In the genomic region with DNA sequence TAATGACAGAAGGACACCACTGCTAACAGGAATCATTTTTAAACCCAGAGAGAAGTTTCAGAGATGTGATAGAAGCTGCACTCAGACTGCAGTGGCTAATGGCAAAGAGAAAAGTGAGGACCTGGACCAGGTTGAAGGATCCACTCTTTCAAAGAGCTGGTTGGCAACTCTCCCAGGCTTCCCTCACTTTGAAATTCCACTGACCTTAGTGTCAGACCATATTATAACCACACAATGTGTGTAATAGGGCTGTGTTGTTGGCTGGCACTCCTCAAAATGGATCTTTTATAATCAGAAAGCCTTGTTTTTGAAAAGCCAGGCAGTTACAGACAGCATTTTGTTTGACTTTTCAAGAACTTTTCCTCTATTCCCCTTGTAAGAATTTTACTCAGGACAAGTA, we compare ENCODE assay signal across 14 cellular contexts.
A peak's percentile ranks its signal among the peaks of the same experiment; 100 is the strongest.
DNase-seq lines count a peak whose midpoint lies in the region; ATAC-seq and TF ChIP-seq lines count a peak whose summit lies in the region.
"Had no signal": no experiment of that assay in that cellular context is flagged by ENCODE, and none has a peak within 500 bp of the region (broad histone marks: within the 10 kb centered on the region; RNA-seq: fewer than 3 reads in every experiment).

No MANE protein-coding gene starts in this region.

- no peaks in the 10 kb centered on the region for H4K20me1 ChIP-seq in IMR-90 (ENCODE audit: insufficient read depth, low read length)

- H3K14ac ChIP-seq in IMR-90 (replicated peaks; ENCODE audit: low read depth, low read length) = no peak overlapping the region

- no peak overlapping the region for H2AFZ ChIP-seq in IMR-90 (replicated peaks; ENCODE audit: low read length, poor library complexity)

- H3K56ac ChIP-seq in IMR-90 (ENCODE audit: extremely low read depth, insufficient read depth, low read length) = no peak overlapping the region

- peak; percentile 62 for DNase-seq in AG20443 (ENCODE audit: low spot score)
- DNase-seq in IMR-90 = peak; percentile 73
- DNase-seq in brain microvascular endothelial cell = peak; percentile 61
- peak; percentile 86 for DNase-seq in kidney tubule cell (ENCODE audit: low spot score)
- no peak for DNase-seq in NCI-H2107 treated with DMSO at 0.1 percent for 48 hours (lab: John Stamatoyannopoulos, UW; ENCODE audit: unreplicated experiment)
- no peak for DNase-seq in stomach
- no peak for DNase-seq in DMS153 treated with DMSO at 0.1 percent for 48 hours (lab: John Stamatoyannopoulos, UW; ENCODE audit: unreplicated experiment)
- DNase-seq: activated CD8-positive, alpha-beta memory T cell treated with anti-CD3 and anti-CD28 coated beads, Interleukin-2, amount 50 U/mL, for 48 hours; CD4-positive, CD25-positive, alpha-beta regulatory T cell; NCI-H2081; stimulated activated CD4-positive, alpha-beta T cell treated with anti-CD3 and anti-CD28 coated beads, Interleukin-2, amount 100 ng/mL, for 24 hours; stimulated activated naive B cell treated with anti-CD40 and anti-IgM and Interleukin-4, amounts not matched to agents 10 μg/mL and 1 μg/mL and 100 μg/mL, for 72 hours had no signal

- CTCF ChIA-PET in IMR-90 (lab: Yijun Ruan, JAX) = no interaction called here

- no peak for TF ChIP-seq RAD21 in IMR-90 (IDR thresholded peaks at IDR 0.05; ENCODE audit: low read length)

- H3K79me1 ChIP-seq in IMR-90 (ENCODE audit: low read depth in 1 of 2, low read length in 2 of 2) = no peaks in the 10 kb centered on the region

- H3K18ac ChIP-seq in IMR-90 (ENCODE audit: low read depth, low read length) = no peak overlapping the region

- POLR2A ChIA-PET in IMR-90 (lab: Charles Lee; ENCODE audit: unreplicated experiment) = no interaction called here

- H2BK120ac ChIP-seq in IMR-90 (ENCODE audit: low read depth, low read length) = peak overlapping the region; percentile 24; the same call in 1 of the 2 replicates

- BruUV-seq in IMR-90 (replicated peaks; lab: Mats Ljungman, UMichigan) = no TSS peak

- H3K4me2 ChIP-seq in IMR-90 (ENCODE audit: low read depth, low read length) = no peak overlapping the region

- in situ Hi-C loops in IMR-90 (cut with MboI; ENCODE audit: low sequenced_read_pairs) = no loop called here
- in situ Hi-C loops in brain microvascular endothelial cell (cut with HindIII; ENCODE audit: low pct_ligation_motif_present, low sequenced_read_pairs) = no loop called here

- no peak overlapping the region for H2BK5ac ChIP-seq in IMR-90 (ENCODE audit: low read depth, low read length, poor library complexity, severe bottlenecking)

- peak; percentile 48; the same call in 1 of the 2 replicates for ATAC-seq in IMR-90 (ENCODE audit: low read depth)
- ATAC-seq in GM19035 (IDR thresholded peaks at IDR 0.05; ENCODE audit: unreplicated experiment) = no peak
- ATAC-seq: Panc1; stimulated activated naive B cell treated with anti-CD40 and anti-IgM and Interleukin-4, amounts not matched to agents 10 μg/mL and 1 μg/mL and 100 μg/mL, for 72 hours had no signal

- no peaks in the 10 kb centered on the region for H3K9me3 ChIP-seq in IMR-90 (ENCODE audit: control insufficient read depth, insufficient read depth, low read length)
- H3K9me3 ChIP-seq in stomach = no peaks in the 10 kb centered on the region

- H3K4me3 ChIP-seq in IMR-90 (ENCODE audit: insufficient read depth, low read depth, low read length) = no peak overlapping the region
- no peak overlapping the region for H3K4me3 ChIP-seq in brain microvascular endothelial cell (ENCODE audit: low read depth, low read length)
- H3K4me3 ChIP-seq in stomach = no peak overlapping the region

- no peak overlapping the region for H2BK15ac ChIP-seq in IMR-90 (ENCODE audit: low read depth, low read length)

- no peak overlapping the region for H3K23ac ChIP-seq in IMR-90 (ENCODE audit: low read depth, low read length)

- H3K27ac ChIP-seq in IMR-90 (ENCODE audit: insufficient read depth, low read length) = no peak overlapping the region
- no peak overlapping the region for H3K27ac ChIP-seq in brain microvascular endothelial cell
- H3K27ac ChIP-seq in stomach = no peak overlapping the region

- no peak overlapping the region for H3K4ac ChIP-seq in IMR-90 (ENCODE audit: low read depth, low read length)

- H2AK9ac ChIP-seq in IMR-90 (replicated peaks; ENCODE audit: low read depth, low read length, poor library complexity) = no peak overlapping the region

- TF ChIP-seq CTCF in IMR-90 (conservative IDR thresholded peaks at IDR 0.05; ENCODE audit: low read depth, low read length) (no peak), brain microvascular endothelial cell (IDR thresholded peaks at IDR 0.05; ENCODE audit: low read depth, low read length, missing control alignments) (no peak), stomach (IDR thresholded peaks at IDR 0.05) (no peak)

- H2BK20ac ChIP-seq in IMR-90 (ENCODE audit: low read depth, low read length) = no peak overlapping the region

- H3K9me1 ChIP-seq in IMR-90 (ENCODE audit: insufficient read depth, low read length) = no peaks in the 10 kb centered on the region

- H3K4me1 ChIP-seq in IMR-90 (ENCODE audit: control insufficient read depth, insufficient read depth, low read length) (no peaks in the 10 kb centered on the region; the same call in 1 of the 2 replicates), stomach (no peaks in the 10 kb centered on the region)

- H3K36me3 ChIP-seq in IMR-90 (ENCODE audit: control insufficient read depth, insufficient read depth, low read length) (no peaks in the 10 kb centered on the region), brain microvascular endothelial cell (replicated peaks) (no peaks in the 10 kb centered on the region), stomach (no peaks in the 10 kb centered on the region)

- intact Hi-C loops in IMR-90 (cut with micrococcal nuclease) (no loop called here), stomach (cut with DNase I; ENCODE audit: low total_unique reads) (no loop called here)

- no peak overlapping the region for H2AK5ac ChIP-seq in IMR-90 (ENCODE audit: low read depth, low read length)

- dilution Hi-C loops in IMR-90 (cut with HindIII; ENCODE audit: low sequenced_read_pairs, unreplicated experiment) = no loop called here

- no peak for TF ChIP-seq EP300 in stomach (IDR thresholded peaks at IDR 0.05)

- no peaks in the 10 kb centered on the region for H3K27me3 ChIP-seq in IMR-90 (ENCODE audit: control insufficient read depth, insufficient read depth, low read length)
- H3K27me3 ChIP-seq in brain microvascular endothelial cell (replicated peaks) = no peaks in the 10 kb centered on the region
- no peaks in the 10 kb centered on the region for H3K27me3 ChIP-seq in stomach

- TF ChIP-seq POLR2A in IMR-90 (IDR thresholded peaks at IDR 0.05; ENCODE audit: low read depth, low read length) (no peak), stomach (IDR thresholded peaks at IDR 0.05) (no peak)

- H4K5ac ChIP-seq in IMR-90 (ENCODE audit: low read depth, low read length) = no peak overlapping the region

- H3K9ac ChIP-seq in IMR-90 (ENCODE audit: low read depth, low read length) = no peak overlapping the region

- H4K91ac ChIP-seq in IMR-90 (ENCODE audit: insufficient read depth, low read depth, low read length) = no peak overlapping the region

- no peak overlapping the region for H4K8ac ChIP-seq in IMR-90 (ENCODE audit: low read depth in 2 of 2, low read length in 2 of 2)

TF ChIP-seq in IMR-90, 13 proteins besides CTCF, POLR2A, EP300 and RAD21:
- TF ChIP-seq MAFK (IDR thresholded peaks at IDR 0.05; ENCODE audit: low read depth, low read length) (no peak), MAZ (IDR thresholded peaks at IDR 0.05; ENCODE audit: borderline replicate concordance, low read depth, low read length) (no peak), CHD1 (IDR thresholded peaks at IDR 0.05; ENCODE audit: low read depth, low read length) (no peak), NFE2L2 (IDR thresholded peaks at IDR 0.05; ENCODE audit: low read depth, low read length) (no peak), FOS (IDR thresholded peaks at IDR 0.05; ENCODE audit: low read depth, low read length) (no peak), RFX5 (IDR thresholded peaks at IDR 0.05; ENCODE audit: low read depth, low read length) (no peak), CEBPB (IDR thresholded peaks at IDR 0.05; ENCODE audit: low read depth, low read length) (no peak), MXI1 (IDR thresholded peaks at IDR 0.05; ENCODE audit: borderline replicate concordance, low read depth, low read length) (no peak), SMC3 (IDR thresholded peaks at IDR 0.05; ENCODE audit: low read depth, low read length) (no peak), BHLHE40 (IDR thresholded peaks at IDR 0.05; ENCODE audit: low read depth, low read length) (no peak), RCOR1 (IDR thresholded peaks at IDR 0.05; ENCODE audit: insufficient replicate concordance, low read length) (no peak)
- TF ChIP-seq, protein P1, sequence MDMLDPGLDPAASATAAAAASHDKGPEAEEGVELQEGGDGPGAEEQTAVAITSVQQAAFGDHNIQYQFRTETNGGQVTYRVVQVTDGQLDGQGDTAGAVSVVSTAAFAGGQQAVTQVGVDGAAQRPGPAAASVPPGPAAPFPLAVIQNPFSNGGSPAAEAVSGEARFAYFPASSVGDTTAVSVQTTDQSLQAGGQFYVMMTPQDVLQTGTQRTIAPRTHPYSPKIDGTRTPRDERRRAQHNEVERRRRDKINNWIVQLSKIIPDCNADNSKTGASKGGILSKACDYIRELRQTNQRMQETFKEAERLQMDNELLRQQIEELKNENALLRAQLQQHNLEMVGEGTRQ (IDR thresholded peaks at IDR 0.05; ENCODE audit: low read depth, low read length) = no peak
- TF ChIP-seq, protein P2, sequence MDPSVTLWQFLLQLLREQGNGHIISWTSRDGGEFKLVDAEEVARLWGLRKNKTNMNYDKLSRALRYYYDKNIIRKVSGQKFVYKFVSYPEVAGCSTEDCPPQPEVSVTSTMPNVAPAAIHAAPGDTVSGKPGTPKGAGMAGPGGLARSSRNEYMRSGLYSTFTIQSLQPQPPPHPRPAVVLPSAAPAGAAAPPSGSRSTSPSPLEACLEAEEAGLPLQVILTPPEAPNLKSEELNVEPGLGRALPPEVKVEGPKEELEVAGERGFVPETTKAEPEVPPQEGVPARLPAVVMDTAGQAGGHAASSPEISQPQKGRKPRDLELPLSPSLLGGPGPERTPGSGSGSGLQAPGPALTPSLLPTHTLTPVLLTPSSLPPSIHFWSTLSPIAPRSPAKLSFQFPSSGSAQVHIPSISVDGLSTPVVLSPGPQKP (IDR thresholded peaks at IDR 0.05; ENCODE audit: borderline replicate concordance, low read depth, low read length) = no peak

Comparison
In these comparisons a context has a peak if more than half of its experiments do, and no peak if none do; other contexts are left out.
1. DNase-seq: peak in AG20443 (single experiment), IMR-90 (single experiment), brain microvascular endothelial cell (single experiment) and kidney tubule cell (single experiment); none in NCI-H2107 treated with DMSO at 0.1 percent for 48 hours (single experiment), stomach (single experiment) and DMS153 treated with DMSO at 0.1 percent for 48 hours (single experiment).